17 cellular contexts compared by ENCODE assay signal in the genomic region with DNA sequence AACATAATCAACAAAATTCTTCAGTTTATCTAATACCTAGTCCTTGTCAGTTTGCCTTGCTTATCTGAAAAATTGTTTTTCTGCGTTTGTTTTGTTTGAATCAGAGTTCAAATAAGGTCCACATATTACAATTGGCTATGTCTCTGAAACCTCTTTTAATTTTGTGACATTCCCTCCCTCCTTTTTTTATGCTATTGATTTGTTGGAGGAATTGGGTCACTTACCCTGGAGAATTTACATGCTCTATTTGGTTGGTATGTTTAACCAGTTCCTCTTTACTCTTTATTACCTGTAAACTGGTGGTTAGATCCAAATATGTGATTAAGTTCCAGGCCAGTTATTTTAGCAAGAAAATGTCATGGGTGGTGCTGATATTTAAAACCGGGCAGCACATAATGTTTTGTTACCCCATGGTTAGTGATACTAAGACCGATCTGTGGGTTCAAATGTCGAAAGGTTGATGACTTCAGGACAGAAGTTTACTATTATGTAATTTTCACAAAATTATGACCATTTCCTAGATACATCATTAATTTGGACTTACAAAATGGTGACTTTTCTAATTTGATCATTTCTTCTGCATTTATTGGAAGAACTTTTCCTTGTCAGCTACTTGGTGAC.
DNase-seq lines count a peak whose midpoint lies in the region; ATAC-seq, FAIRE-seq and TF ChIP-seq lines count a peak whose summit lies in the region.
"Had no signal": no experiment of that assay in that cellular context is flagged by ENCODE, and none has a peak within 500 bp of the region (broad histone marks: within the 10 kb centered on the region; RNA-seq: fewer than 3 reads in every experiment).

No MANE protein-coding gene starts in this region.

- H3K27ac ChIP-seq in liver (ENCODE audit: low read depth in 1 of 2, low read length in 2 of 2) (no peak overlapping the region), HepG2 (ENCODE audit: extremely low read length, insufficient read depth, low read length) (no peak overlapping the region)
- H3K27ac ChIP-seq: 22Rv1, BLaER1 had no signal

- TF ChIP-seq RAD21 in liver (IDR thresholded peaks at IDR 0.05) (no peak), HepG2 (CRISPR knock-in tag; IDR thresholded peaks at IDR 0.05) (no peak)

- H3K9me3 Mint-ChIP-seq in T-cell: no peaks in the 10 kb centered on the region
- H3K9me3 Mint-ChIP-seq: CD4-positive, alpha-beta memory T cell; H9 had no signal

- TF ChIP-seq POLR2A in HepG2 (IDR thresholded peaks at IDR 0.05; ENCODE audit: insufficient read depth in 1 of 2, low read depth in 2 of 2, low read length in 2 of 2): no peak
- TF ChIP-seq POLR2A in GM18505 (IDR thresholded peaks at IDR 0.05; ENCODE audit: borderline replicate concordance, extremely low read depth, insufficient read depth, insufficient read length): no peak

- no peak for TF ChIP-seq CTCF in liver (IDR thresholded peaks at IDR 0.05; ENCODE audit: low read depth, low read length, missing input control)
- no peak for TF ChIP-seq CTCF in HepG2 (CRISPR knock-in tag; IDR thresholded peaks at IDR 0.05)

- H3K4me3 ChIP-seq in liver (ENCODE audit: low read depth in 1 of 3, low read length in 3 of 3) (no peak overlapping the region), HepG2 (replicated peaks in 1 of 3; ENCODE audit: insufficient read depth in 1 of 3, low read depth in 2 of 3, low read length in 3 of 3) (no peak overlapping the region)
- H3K4me3 ChIP-seq: BLaER1 had no signal

- no peak overlapping the region for H3K9ac ChIP-seq in liver (ENCODE audit: low read depth in 1 of 2, low read length in 2 of 2)
- no peak overlapping the region for H3K9ac ChIP-seq in HepG2 (ENCODE audit: insufficient read depth, low read depth, low read length)
- H3K9ac ChIP-seq: BLaER1 had no signal

- POLR2A ChIA-PET in HepG2 (lab: Yijun Ruan, JAX): no interaction called here
- POLR2A ChIA-PET in T-cell (lab: Charles Lee): no interaction called here

- no peak for DNase-seq in HepG2 (ENCODE audit: low spot score)
- DNase-seq in kidney tubule cell (ENCODE audit: low spot score): peak; percentile 3
- DNase-seq in renal cortical epithelial cell (ENCODE audit: low read depth): peak; percentile 45
- no peak for DNase-seq in T-cell
- DNase-seq in T1000 (lab: John Stamatoyannopoulos, UW): no peak
- DNase-seq: CD4-positive, alpha-beta memory T cell; DMS153; DMS79; GDM1; H9 had no signal

- CTCF ChIA-PET in HepG2 (lab: Yijun Ruan, JAX; ENCODE audit: low intra/inter-chr PET ratio, low total read pairs) (no interaction called here), T-cell (lab: Charles Lee) (no interaction called here)

- H3K9me3 ChIP-seq in liver (ENCODE audit: control insufficient read depth in 4 of 4, low read length in 3 of 4) (no peaks in the 10 kb centered on the region), HepG2 (ENCODE audit: low read length) (no peaks in the 10 kb centered on the region)
- H3K9me3 ChIP-seq: BLaER1 had no signal

- intact Hi-C loops in HepG2 (cut with micrococcal nuclease; ENCODE audit: unreplicated experiment): no loop called here

- H3K27me3 Mint-ChIP-seq in T-cell: no peaks in the 10 kb centered on the region
- H3K27me3 Mint-ChIP-seq: CD4-positive, alpha-beta memory T cell had no signal

- peaks cover 27% of the 10 kb centered on the region for H3K36me3 Mint-ChIP-seq in T-cell

- no peaks in the 10 kb centered on the region for H3K79me2 ChIP-seq in HepG2 (ENCODE audit: insufficient read depth, low read length)

- ATAC-seq in HepG2 (no peak), T-cell (replicated peaks in 1 of 4) (no peak), GM18505 (IDR thresholded peaks at IDR 0.05; ENCODE audit: unreplicated experiment) (no peak)

- H3K36me3 ChIP-seq in liver (ENCODE audit: control insufficient read depth in 4 of 4, insufficient read depth in 3 of 4, low read depth in 1 of 4, low read length in 3 of 4) (peaks cover 0 to 3% (median under 1%) of the 10 kb centered on the region in 4 donors), HepG2 (replicated peaks in 1 of 2; ENCODE audit: control insufficient read depth in 1 of 2, insufficient read depth in 2 of 2, low read length in 2 of 2) (peaks cover 12 to 26% of the 10 kb centered on the region in 2 experiments; a peak in 4 of 5 replicates)

- H3K4me1 Mint-ChIP-seq in T-cell: no peaks in the 10 kb centered on the region
- H3K4me1 Mint-ChIP-seq: CD14-positive monocyte; CD4-positive, alpha-beta memory T cell had no signal

- no peak for FAIRE-seq in HepG2 (lab: Jason Lieb, UNC)
- FAIRE-seq: GM12892, H1 had no signal

- H3K4me3 Mint-ChIP-seq in T-cell: no peak overlapping the region
- H3K4me3 Mint-ChIP-seq: CD14-positive monocyte; CD4-positive, alpha-beta memory T cell; H9 had no signal

- in situ Hi-C loops in HepG2 (cut with HindIII; ENCODE audit: extremely low pct_ligation_motif_present, low pct_unique_long_range_greater_than_20kb): no loop called here

- no peak for TF ChIP-seq EP300 in HepG2 (IDR thresholded peaks at IDR 0.05; ENCODE audit: low read depth in 2 of 2, low read length in 2 of 2)
- TF ChIP-seq EP300 in HepG2 (CRISPR knock-in tag; IDR thresholded peaks at IDR 0.05; ENCODE audit: borderline replicate concordance): no peak

- H3K4me2 ChIP-seq in HepG2 (ENCODE audit: low read depth, low read length): no peak overlapping the region
- H3K4me2 ChIP-seq: BLaER1 had no signal

- H4K20me1 ChIP-seq in HepG2 (ENCODE audit: insufficient read depth, low read length): no peaks in the 10 kb centered on the region
- H4K20me1 ChIP-seq: BLaER1 had no signal

- BruUV-seq in HepG2 (replicated peaks; lab: Mats Ljungman, UMichigan): no TSS peak

- no peak overlapping the region for H3K27ac Mint-ChIP-seq in T-cell
- H3K27ac Mint-ChIP-seq: CD14-positive monocyte; CD4-positive, alpha-beta memory T cell had no signal

- H3K27me3 ChIP-seq in liver (ENCODE audit: control insufficient read depth in 4 of 4, insufficient read depth in 4 of 4, low read length in 3 of 4) (no peaks in the 10 kb centered on the region), HepG2 (ENCODE audit: control insufficient read depth in 1 of 2, insufficient read depth in 2 of 2, low read length in 2 of 2) (no peaks in the 10 kb centered on the region)
- H3K27me3 ChIP-seq: BLaER1 had no signal

- WGBS in liver: 38% methylated on average over 4 of the region's 4 CpGs
- 94% methylated on average over 4 of the region's 4 CpGs for WGBS in HepG2 (ENCODE audit: low lambda C conversion rate)

- H2AFZ ChIP-seq in HepG2 (ENCODE audit: low read length): no peak overlapping the region

- H3K4me1 ChIP-seq in liver (ENCODE audit: control insufficient read depth in 4 of 4, insufficient read depth in 4 of 4, low read length in 3 of 4) (peaks cover 0 to 16% (median 11%) of the 10 kb centered on the region in 4 donors), HepG2 (ENCODE audit: insufficient read depth, low read length) (0 out of 2 replicates have a peak, but pooled peaks cover 6% of the 10 kb centered on the region)
- H3K4me1 ChIP-seq: BLaER1 had no signal

TF ChIP-seq in liver, 16 proteins besides CTCF, POLR2A, EP300 and RAD21 (continues in another document):
- peak; percentile 49 to 68 for TF ChIP-seq HNF4A (conservative IDR thresholded peaks at IDR 0.05)
- TF ChIP-seq HNF4G (IDR thresholded peaks at IDR 0.05): no peak
- TF ChIP-seq ZBTB33 (IDR thresholded peaks at IDR 0.05): no peak
- TF ChIP-seq YY1 (IDR thresholded peaks at IDR 0.05): no peak
- TF ChIP-seq MAX (IDR thresholded peaks at IDR 0.05): no peak
- TF ChIP-seq EGR1 (IDR thresholded peaks at IDR 0.05; ENCODE audit: low read depth in 2 of 2): no peak

TF ChIP-seq in HepG2, 621 proteins besides CTCF, POLR2A, EP300 and RAD21 (continues in another document):
- TF ChIP-seq, protein P1, sequence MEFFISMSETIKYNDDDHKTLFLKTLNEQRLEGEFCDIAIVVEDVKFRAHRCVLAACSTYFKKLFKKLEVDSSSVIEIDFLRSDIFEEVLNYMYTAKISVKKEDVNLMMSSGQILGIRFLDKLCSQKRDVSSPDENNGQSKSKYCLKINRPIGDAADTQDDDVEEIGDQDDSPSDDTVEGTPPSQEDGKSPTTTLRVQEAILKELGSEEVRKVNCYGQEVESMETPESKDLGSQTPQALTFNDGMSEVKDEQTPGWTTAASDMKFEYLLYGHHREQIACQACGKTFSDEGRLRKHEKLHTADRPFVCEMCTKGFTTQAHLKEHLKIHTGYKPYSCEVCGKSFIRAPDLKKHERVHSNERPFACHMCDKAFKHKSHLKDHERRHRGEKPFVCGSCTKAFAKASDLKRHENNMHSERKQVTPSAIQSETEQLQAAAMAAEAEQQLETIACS (CRISPR knock-in tag; IDR thresholded peaks at IDR 0.05): no peak
- no peak for TF ChIP-seq EED (CRISPR knock-in tag; IDR thresholded peaks at IDR 0.05)
- TF ChIP-seq ZNF572 (CRISPR knock-in tag; IDR thresholded peaks at IDR 0.05): no peak
- no peak for TF ChIP-seq SSRP1 (CRISPR knock-in tag; IDR thresholded peaks at IDR 0.05)
- no peak for TF ChIP-seq MZF1 (CRISPR knock-in tag; IDR thresholded peaks at IDR 0.05; ENCODE audit: borderline replicate concordance)
- no peak for TF ChIP-seq ZNF333 (CRISPR knock-in tag; IDR thresholded peaks at IDR 0.05; ENCODE audit: borderline replicate concordance)
- no peak for TF ChIP-seq ZBTB38 (CRISPR knock-in tag; IDR thresholded peaks at IDR 0.05)
- TF ChIP-seq CBFB (CRISPR knock-in tag; IDR thresholded peaks at IDR 0.05): no peak
- TF ChIP-seq STAT5B (CRISPR knock-in tag; IDR thresholded peaks at IDR 0.05): no peak
- TF ChIP-seq, protein P2, sequence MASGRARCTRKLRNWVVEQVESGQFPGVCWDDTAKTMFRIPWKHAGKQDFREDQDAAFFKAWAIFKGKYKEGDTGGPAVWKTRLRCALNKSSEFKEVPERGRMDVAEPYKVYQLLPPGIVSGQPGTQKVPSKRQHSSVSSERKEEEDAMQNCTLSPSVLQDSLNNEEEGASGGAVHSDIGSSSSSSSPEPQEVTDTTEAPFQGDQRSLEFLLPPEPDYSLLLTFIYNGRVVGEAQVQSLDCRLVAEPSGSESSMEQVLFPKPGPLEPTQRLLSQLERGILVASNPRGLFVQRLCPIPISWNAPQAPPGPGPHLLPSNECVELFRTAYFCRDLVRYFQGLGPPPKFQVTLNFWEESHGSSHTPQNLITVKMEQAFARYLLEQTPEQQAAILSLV (CRISPR knock-in tag; IDR thresholded peaks at IDR 0.05; ENCODE audit: borderline replicate concordance): no peak
- no peak for TF ChIP-seq ERF (CRISPR knock-in tag; IDR thresholded peaks at IDR 0.05)
- TF ChIP-seq WIZ (CRISPR knock-in tag; IDR thresholded peaks at IDR 0.05): no peak
- TF ChIP-seq MTERF4 (CRISPR knock-in tag; IDR thresholded peaks at IDR 0.05): no peak
- TF ChIP-seq ZBTB21 (CRISPR knock-in tag; IDR thresholded peaks at IDR 0.05): no peak

Comparison
In these comparisons a context has a peak if more than half of its experiments do, and no peak if none do; other contexts are left out.
1. DNase-seq: peak in kidney tubule cell (single experiment) and renal cortical epithelial cell (single experiment); none in HepG2 (single experiment), T-cell (0 of 34) and T1000 (single experiment).